6 cellular contexts compared by ENCODE assay signal in the genomic region with DNA sequence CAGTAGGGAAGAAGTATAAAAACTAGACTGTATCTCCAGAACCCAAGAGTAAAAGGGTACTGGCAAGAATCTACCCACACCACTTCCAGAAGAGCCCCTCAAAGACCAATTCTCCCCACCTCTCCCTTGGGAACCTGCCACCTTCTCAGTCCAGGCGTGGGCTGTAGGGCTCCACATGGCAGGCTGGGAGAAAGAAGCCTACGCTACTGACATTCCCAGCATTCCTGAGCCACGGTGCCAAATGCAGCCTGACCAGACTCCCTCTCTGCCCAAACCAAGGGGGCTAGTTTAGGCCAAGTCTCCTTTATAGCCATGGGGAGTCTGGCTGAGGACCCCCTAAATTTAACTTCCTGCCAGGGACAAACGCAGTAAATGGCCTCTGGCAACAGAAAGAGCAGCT. TPM values are rescaled to one million over a fixed set of nuclear protein-coding genes. Genes with fewer than 3 reads are reported as not detected.
DNase-seq lines count a peak whose midpoint lies in the region; ATAC-seq and TF ChIP-seq lines count a peak whose summit lies in the region.

No MANE protein-coding gene starts in this region.

- H3K9ac ChIP-seq in HUES64 (ENCODE audit: low read depth, low read length) = peak overlapping the region; percentile 84

- no peaks in the 10 kb centered on the region for H3K9me3 Mint-ChIP-seq in dendritic cell treated with granulocyte-macrophage colony-stimulating factor and Interleukin-4, amounts not matched to agents 40 ng/mL and 50 ng/mL, for 4 days

- H3K27me3 ChIP-seq in HUES64 (ENCODE audit: insufficient read depth, low read length) (no peaks in the 10 kb centered on the region), psoas muscle (ENCODE audit: insufficient read depth in 3 of 3, low read length in 2 of 3) (no peaks in the 10 kb centered on the region)

- peak overlapping the region; percentile 96 for H3K4me3 Mint-ChIP-seq in dendritic cell treated with granulocyte-macrophage colony-stimulating factor and Interleukin-4, amounts not matched to agents 40 ng/mL and 50 ng/mL, for 4 days

- peaks cover 16% of the 10 kb centered on the region for H3K4me1 ChIP-seq in HUES64 (ENCODE audit: insufficient read depth, low read length)
- H3K4me1 ChIP-seq in psoas muscle = peaks cover 47% of the 10 kb centered on the region

- TF ChIP-seq CTCF in psoas muscle (IDR thresholded peaks at IDR 0.05) = no peak

- peaks cover 64% of the 10 kb centered on the region for H3K36me3 Mint-ChIP-seq in dendritic cell treated with granulocyte-macrophage colony-stimulating factor and Interleukin-4, amounts not matched to agents 40 ng/mL and 50 ng/mL, for 4 days (ENCODE audit: low read depth)

- H3K27ac Mint-ChIP-seq in dendritic cell treated with granulocyte-macrophage colony-stimulating factor and Interleukin-4, amounts not matched to agents 40 ng/mL and 50 ng/mL, for 4 days = peak overlapping the region; percentile 45

- H3K27me3 Mint-ChIP-seq in dendritic cell treated with granulocyte-macrophage colony-stimulating factor and Interleukin-4, amounts not matched to agents 40 ng/mL and 50 ng/mL, for 4 days = no peaks in the 10 kb centered on the region

- peak overlapping the region; percentile 96 for H3K4me3 ChIP-seq in HUES64 (ENCODE audit: low read length)
- peak overlapping the region; percentile 91 for H3K4me3 ChIP-seq in psoas muscle

- H3K9me3 ChIP-seq in HUES64 (ENCODE audit: insufficient read depth, low read depth, low read length) (no peaks in the 10 kb centered on the region), psoas muscle (no peaks in the 10 kb centered on the region)

- ATAC-seq in psoas muscle = no peak
- ATAC-seq in GM19328 (IDR thresholded peaks at IDR 0.05; ENCODE audit: unreplicated experiment) = no peak
- no peak for ATAC-seq in GM18907 (IDR thresholded peaks at IDR 0.05; ENCODE audit: unreplicated experiment)
- ATAC-seq in HG02981 (IDR thresholded peaks at IDR 0.05; ENCODE audit: unreplicated experiment) = no peak

- intact Hi-C loops in dendritic cell treated with granulocyte-macrophage colony-stimulating factor and Interleukin-4, amounts not matched to agents 40 ng/mL and 50 ng/mL, for 4 days (cut with micrococcal nuclease) = no loop called here
- intact Hi-C loops in psoas muscle (cut with DNase I) = loop anchor here (5.0 to 10.0 kb wide), 4 partner anchors 311 to 498 kb away; a partner anchor contains a TSS

- DNase-seq in psoas muscle = no peak

- H3K36me3 ChIP-seq in HUES64 (ENCODE audit: insufficient read depth, low read length) (peaks cover 48% of the 10 kb centered on the region), psoas muscle (ENCODE audit: insufficient read depth in 1 of 2, low read depth in 1 of 2) (peaks cover 7 to 46% of the 10 kb centered on the region in 2 donors)

- peaks cover 42% of the 10 kb centered on the region for H3K4me1 Mint-ChIP-seq in dendritic cell treated with granulocyte-macrophage colony-stimulating factor and Interleukin-4, amounts not matched to agents 40 ng/mL and 50 ng/mL, for 4 days (ENCODE audit: low read depth)

- H3K27ac ChIP-seq in HUES64 (ENCODE audit: low read depth, low read length) (peak overlapping the region; percentile 31), psoas muscle (peak overlapping the region; percentile 97)

- 33% methylated on average over 4 of the region's 4 CpGs for WGBS in HUES64
- WGBS in psoas muscle, 3 donors = 5 to 9% (median 7%) methylated on average over 4 of the region's 4 CpGs

RNA-seq across cellular contexts. Expression of a gene that starts 2.0 kb away (rescaled TPM):
- 50.7 TPM for polyA plus RNA-seq in HUES64 (2013, experiment 1 of 2)
- polyA plus RNA-seq in HUES64 (2013, experiment 2 of 2) = 60.2 TPM
- total RNA-seq in psoas muscle = 10 to 100 TPM; 43.1 to 65.5 (median 54.8) TPM
- polyA plus RNA-seq in psoas muscle = 10 to 100 TPM; 34.0 to 57.5 (median 50.8) TPM

RNA-seq across cellular contexts. Expression of a gene that starts 11.2 kb away (rescaled TPM):
- 1.5 TPM for polyA plus RNA-seq in HUES64 (2013, experiment 1 of 2)
- polyA plus RNA-seq in HUES64 (2013, experiment 2 of 2) = 1.8 TPM
- under 1 TPM in 1 of 4 donors, not detected in 3; 0.08 TPM for total RNA-seq in psoas muscle
- polyA plus RNA-seq in psoas muscle = under 1 TPM in 1 of 3 donors, not detected in 2; 0.01 TPM

RNA-seq across cellular contexts. Expression of a gene that starts 51.6 kb away (rescaled TPM):
- 110 TPM for polyA plus RNA-seq in HUES64 (2013, experiment 1 of 2)
- polyA plus RNA-seq in HUES64 (2013, experiment 2 of 2) = 104 TPM
- 10 to 100 TPM; 21.1 to 34.8 (median 25.4) TPM for total RNA-seq in psoas muscle
- polyA plus RNA-seq in psoas muscle = 10 to 100 TPM in 1 of 3 donors, 1 to 10 TPM in 2; 8.8 to 17.7 (median 9.1) TPM

RNA-seq across cellular contexts. Expression of a gene that starts 54.2 kb away (rescaled TPM):
- polyA plus RNA-seq in HUES64 (2013, experiment 1 of 2) = 0.20 TPM
- 0.38 TPM for polyA plus RNA-seq in HUES64 (2013, experiment 2 of 2)
- total RNA-seq in psoas muscle = 1 to 10 TPM; 5.6 to 7.4 (median 7.0) TPM
- 1 to 10 TPM; 4.0 to 6.2 (median 4.3) TPM for polyA plus RNA-seq in psoas muscle

RNA-seq across cellular contexts. Expression of a gene that starts 54.4 kb away (rescaled TPM):
- not detected for polyA plus RNA-seq in HUES64 (2013, experiment 1 of 2)
- not detected for polyA plus RNA-seq in HUES64 (2013, experiment 2 of 2)
- total RNA-seq in psoas muscle = under 1 TPM; 0.50 to 0.97 (median 0.68) TPM
- polyA plus RNA-seq in psoas muscle = 1 to 10 TPM in 1 of 3 donors, under 1 TPM in 2; 0.69 to 2.3 (median 0.99) TPM
